Comparison of ENCODE assay signal across 22 cellular contexts in genomic region chr16:87658564-87659225, GRCh38. TPM values are rescaled to one million over a fixed set of nuclear protein-coding genes. Genes with fewer than 3 reads are reported as not detected.
DNase-seq lines count a peak whose midpoint lies in the region; FAIRE-seq and TF ChIP-seq lines count a peak whose summit lies in the region.
"Had no signal": no experiment of that assay in that cellular context is flagged by ENCODE, and none has a peak within 500 bp of the region (broad histone marks: within the 10 kb centered on the region; RNA-seq: fewer than 3 reads in every experiment).

No MANE protein-coding gene starts in this region.

- H3K27me3 Mint-ChIP-seq in endodermal cell (ENCODE audit: insufficient read depth), result no peaks in the 10 kb centered on the region

- FAIRE-seq in small intestine (lab: Jason Lieb, UNC), result no peak
- FAIRE-seq: GM12891, RCC 7860 had no signal

- H3K27me3 ChIP-seq in endodermal cell (ENCODE audit: control insufficient read depth, insufficient read depth, low read length, poor library complexity, severe bottlenecking) (no peaks in the 10 kb centered on the region), neuronal stem cell (ENCODE audit: control insufficient read depth in 3 of 3, insufficient read depth in 3 of 3, low read depth in 1 of 3, low read length in 3 of 3) (no peaks in the 10 kb centered on the region), small intestine (ENCODE audit: control insufficient read depth in 2 of 2, insufficient read depth in 2 of 2, low read length in 2 of 2) (peaks cover 0 to 3% of the 10 kb centered on the region in 2 donors)
- H3K27me3 ChIP-seq: BE2C had no signal

- no peak overlapping the region for H2BK12ac ChIP-seq in neuronal stem cell (ENCODE audit: low read length)

- H3K79me1 ChIP-seq in neuronal stem cell (ENCODE audit: low read depth, low read length), result peaks cover 2% of the 10 kb centered on the region

- H3K9me3 ChIP-seq in endodermal cell (ENCODE audit: control insufficient read depth, low read length) (no peaks in the 10 kb centered on the region), neuronal stem cell (replicated peaks in 1 of 2; ENCODE audit: control insufficient read depth in 2 of 2, insufficient read depth in 1 of 2, low read depth in 1 of 2, low read length in 2 of 2) (no peaks in the 10 kb centered on the region), small intestine (ENCODE audit: control insufficient read depth, low read depth) (no peaks in the 10 kb centered on the region)

- H3K4me3 ChIP-seq in endodermal cell (ENCODE audit: low read length) (no peak overlapping the region), neuronal stem cell (ENCODE audit: low read length in 2 of 2) (no peak overlapping the region), small intestine (ENCODE audit: low read depth in 1 of 2, low read length in 2 of 2) (no peak overlapping the region)

- no peak overlapping the region for H2BK15ac ChIP-seq in neuronal stem cell (ENCODE audit: low read length)

- H3K14ac ChIP-seq in neuronal stem cell (ENCODE audit: low read length), result peak overlapping the region; percentile 31

- no peak overlapping the region for H2BK5ac ChIP-seq in neuronal stem cell (ENCODE audit: low read length)

- H2BK120ac ChIP-seq in neuronal stem cell (ENCODE audit: low read depth, low read length), result no peak overlapping the region

- no peak overlapping the region for H4K91ac ChIP-seq in neuronal stem cell (ENCODE audit: low read depth, low read length, poor library complexity)

- H3K27ac Mint-ChIP-seq in endodermal cell, result no peak overlapping the region
- H3K27ac Mint-ChIP-seq: CD4-positive, alpha-beta T cell; IgD-negative memory B cell had no signal

- H3K4me1 Mint-ChIP-seq in endodermal cell, result peaks cover 7% of the 10 kb centered on the region

- no peaks in the 10 kb centered on the region for H3K9me3 Mint-ChIP-seq in endodermal cell
- H3K9me3 Mint-ChIP-seq: CD4-positive, alpha-beta T cell had no signal

- DNase-seq in DMS53 (lab: John Stamatoyannopoulos, UW) (peak; percentile 34), DMS53 treated with DMSO at 0.1 percent for 48 hours (lab: John Stamatoyannopoulos, UW; ENCODE audit: unreplicated experiment) (no peak), NCI-H524 treated with DMSO at 0.1 percent for 48 hours (lab: John Stamatoyannopoulos, UW) (peak; percentile 64), endodermal cell (no peak), neuronal stem cell (ENCODE audit: low spot score) (no peak), small intestine (no peak), Ammon's horn (ENCODE audit: low spot score) (no peak)
- no peak for DNase-seq in activated effector memory CD4-positive, alpha-beta T cell treated with Interleukin-2 at 50 U/mL for 16 hours
- DNase-seq: BE2C; CD4-positive, alpha-beta T cell; GF-D8; Kasumi-1; MM.1S; NCI-H1105; NCI-H1930; NCI-H774; Right ventricle myocardium superior had no signal

- no peak overlapping the region for H3K4ac ChIP-seq in neuronal stem cell (ENCODE audit: low read length)

- WGBS in endodermal cell (ENCODE audit: insufficient coverage in 1 of 2, insufficient read length in 1 of 2), 2 experiments, result 59 to 75% methylated on average over 10 to 14 of the region's 14 CpGs
- no CpG with 5 or more reads among the region's 14 CpGs for WGBS in neuronal stem cell (ENCODE audit: extremely low coverage in 2 of 2, insufficient read length in 2 of 2, insufficient replicate concordance in 1 of 2), 2 donors
- 16 to 40% (median 26%) methylated on average over 14 of the region's 14 CpGs for WGBS in small intestine, 3 donors

- peak; percentile 20 for TF ChIP-seq CTCF in endodermal cell (conservative IDR thresholded peaks at IDR 0.05)

- no peak overlapping the region for H2AK5ac ChIP-seq in neuronal stem cell (ENCODE audit: low read depth, low read length)

- H3K23ac ChIP-seq in neuronal stem cell (ENCODE audit: low read depth, low read length, poor library complexity), result peak overlapping the region; percentile 59

- H3K4me2 ChIP-seq in neuronal stem cell (ENCODE audit: insufficient read depth, low read length, poor library complexity, severe bottlenecking), result no peak overlapping the region

- H3K18ac ChIP-seq in neuronal stem cell (ENCODE audit: low read length), result no peak overlapping the region

- no peak overlapping the region for H3K4me3 Mint-ChIP-seq in endodermal cell
- H3K4me3 Mint-ChIP-seq: CD4-positive, alpha-beta T cell; IgD-negative memory B cell had no signal

- H3K9ac ChIP-seq in endodermal cell (ENCODE audit: extremely low read depth, low read length, poor library complexity, severe bottlenecking) (no peak overlapping the region), neuronal stem cell (ENCODE audit: low read depth, low read length, poor library complexity) (no peak overlapping the region)

- no peaks in the 10 kb centered on the region for H3K36me3 ChIP-seq in endodermal cell (ENCODE audit: control insufficient read depth, insufficient read depth, low read length)
- no peaks in the 10 kb centered on the region for H3K36me3 ChIP-seq in neuronal stem cell (replicated peaks in 1 of 2; ENCODE audit: control insufficient read depth in 2 of 2, insufficient read depth in 2 of 2, low read length in 2 of 2)
- H3K36me3 ChIP-seq in small intestine (ENCODE audit: control insufficient read depth in 2 of 2, insufficient read depth in 2 of 2, low read length in 2 of 2), result no peaks in the 10 kb centered on the region
- H3K36me3 ChIP-seq: BE2C had no signal

- peak overlapping the region; percentile 53 for H3K27ac ChIP-seq in endodermal cell (ENCODE audit: low read depth, low read length)
- H3K27ac ChIP-seq in neuronal stem cell (replicated peaks; ENCODE audit: low read length), result no peak overlapping the region
- H3K27ac ChIP-seq in small intestine (ENCODE audit: low read depth in 1 of 2, low read length in 1 of 2), result no peak overlapping the region
- H3K27ac ChIP-seq: 22Rv1 had no signal

- no peaks in the 10 kb centered on the region for H3K36me3 Mint-ChIP-seq in endodermal cell (ENCODE audit: low read depth)
- H3K36me3 Mint-ChIP-seq: IgD-negative memory B cell had no signal

- H4K8ac ChIP-seq in neuronal stem cell (ENCODE audit: low read depth, low read length), result no peak overlapping the region

- H3K4me1 ChIP-seq in endodermal cell (ENCODE audit: control insufficient read depth, insufficient read depth, low read length) (no peaks in the 10 kb centered on the region), neuronal stem cell (ENCODE audit: control insufficient read depth in 2 of 2, insufficient read depth in 1 of 2, low read depth in 1 of 2, low read length in 2 of 2) (peaks cover 0 to 7% of the 10 kb centered on the region in 2 donors), small intestine (ENCODE audit: control insufficient read depth in 2 of 2, insufficient read depth in 1 of 2, low read depth in 1 of 2, low read length in 1 of 2) (no peaks in the 10 kb centered on the region)
- H3K4me1 ChIP-seq: BE2C had no signal

- no peak overlapping the region for H2AFZ ChIP-seq in neuronal stem cell (ENCODE audit: low read length)

RNA-seq across cellular contexts. Expression of gene JPH3, which starts 56.4 kb away (rescaled TPM):
- total RNA-seq in endodermal cell, result 10 to 100 TPM; 37.0 to 39.1 TPM
- 6.0 TPM for polyA plus RNA-seq in endodermal cell (2013, experiment 1 of 2)
- polyA plus RNA-seq in endodermal cell (2013, experiment 2 of 2), result 5.3 TPM
- polyA plus RNA-seq in neuronal stem cell (2013, experiment 1 of 2), result 18.1 TPM
- 17.6 TPM for polyA plus RNA-seq in neuronal stem cell (2013, experiment 2 of 2)
- polyA plus RNA-seq in small intestine, result 1 to 10 TPM in 1 of 3 donors, not detected in 2; 2.4 TPM
- total RNA-seq: CD4-positive, alpha-beta T cell; HT-29 had no signal
- polyA plus RNA-seq: IgD-negative memory B cell had no signal

Comparison
In these comparisons a context has a peak if more than half of its experiments do, and no peak if none do; other contexts are left out.
1. DNase-seq: peak in DMS53 (single experiment) and NCI-H524 treated with DMSO at 0.1 percent for 48 hours (single experiment); none in DMS53 treated with DMSO at 0.1 percent for 48 hours (single experiment), endodermal cell (single experiment), neuronal stem cell (single experiment), small intestine (single experiment), activated effector memory CD4-positive, alpha-beta T cell treated with Interleukin-2 at 50 U/mL for 16 hours (single experiment) and Ammon's horn (single experiment).